ENCODE assay signal across 9 cellular contexts in the genomic region with DNA sequence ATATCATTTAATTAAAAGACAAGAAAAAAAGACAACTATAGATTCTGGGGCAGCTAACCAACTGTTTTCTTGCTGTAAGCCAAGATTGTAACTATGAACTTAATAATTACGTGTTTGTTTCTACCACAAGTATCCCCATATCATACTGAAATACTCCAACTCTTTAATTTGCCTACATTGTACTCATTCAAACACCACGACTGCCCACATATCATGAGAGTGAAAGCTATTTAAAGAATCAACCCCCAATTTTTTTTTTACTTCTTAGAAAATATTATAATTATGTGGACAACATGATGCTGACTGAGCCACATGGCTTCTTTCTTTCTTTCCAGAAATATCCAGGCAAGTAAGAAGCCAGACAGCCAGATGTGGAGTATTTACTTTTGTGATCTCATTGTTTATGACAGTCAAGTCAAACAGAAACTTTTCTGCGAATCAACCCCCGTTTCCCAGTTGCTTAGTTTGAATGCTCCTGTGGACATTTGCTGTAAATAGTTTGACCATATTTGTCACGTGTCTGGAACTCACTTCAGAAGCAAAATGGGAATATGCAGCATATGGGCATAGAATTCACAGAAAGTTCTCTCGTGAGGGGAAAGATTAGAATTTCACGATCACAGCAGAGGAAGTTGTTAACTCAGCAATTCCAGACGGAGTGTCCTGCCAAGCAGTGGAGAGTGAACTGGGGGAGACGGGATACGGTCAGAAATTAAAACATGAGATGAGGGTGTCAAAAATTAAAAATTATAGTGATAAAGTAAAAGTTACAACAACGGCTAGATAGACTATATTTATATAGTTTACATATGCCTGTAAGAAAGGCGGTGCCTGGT.
A peak's percentile ranks its signal among the peaks of the same experiment; 100 is the strongest.
DNase-seq lines count a peak whose midpoint lies in the region; ATAC-seq and TF ChIP-seq lines count a peak whose summit lies in the region.
"Had no signal": no experiment of that assay in that cellular context is flagged by ENCODE, and none has a peak within 500 bp of the region (broad histone marks: within the 10 kb centered on the region; RNA-seq: fewer than 3 reads in every experiment).

No MANE protein-coding gene starts in this region.

- H3K9ac ChIP-seq in SK-N-MC (ENCODE audit: insufficient read length), result no peak overlapping the region
- H3K9ac ChIP-seq in skeletal muscle satellite cell (ENCODE audit: low read depth, low read length), result no peak overlapping the region

- H3K27me3 ChIP-seq in skeletal muscle satellite cell (ENCODE audit: control insufficient read depth, insufficient read depth, low read length), result no peaks in the 10 kb centered on the region

- H3K4me2 ChIP-seq in skeletal muscle satellite cell (ENCODE audit: low read length), result peak overlapping the region; percentile 77

- ATAC-seq in left ventricle myocardium superior (peak; percentile 63), GM19455 (IDR thresholded peaks at IDR 0.05; ENCODE audit: unreplicated experiment) (no peak)

- H3K4me3 ChIP-seq in SK-N-MC, result no peak overlapping the region
- peak overlapping the region; percentile 64 for H3K4me3 ChIP-seq in skeletal muscle satellite cell (ENCODE audit: low read length)

- no peaks in the 10 kb centered on the region for H3K36me3 ChIP-seq in SK-N-MC (ENCODE audit: insufficient read depth, low read length)
- no peaks in the 10 kb centered on the region for H3K36me3 ChIP-seq in skeletal muscle satellite cell (ENCODE audit: insufficient read depth, low read length)

- no peak for TF ChIP-seq CTCF in GM10266 (IDR thresholded peaks at IDR 0.05; ENCODE audit: control insufficient read depth, insufficient read depth, low read depth, missing control alignments)

- H3K4me1 ChIP-seq in skeletal muscle satellite cell (ENCODE audit: control insufficient read depth, insufficient read depth, low read length), result no peaks in the 10 kb centered on the region

- H3K9me3 ChIP-seq in SK-N-MC (ENCODE audit: low read depth, low read length) (no peaks in the 10 kb centered on the region), skeletal muscle satellite cell (replicated peaks; ENCODE audit: low read length) (no peaks in the 10 kb centered on the region)

- intact Hi-C loops in left ventricle myocardium superior (cut with micrococcal nuclease), result no loop called here

- in situ Hi-C loops in G401 (cut with HindIII; ENCODE audit: low sequenced_read_pairs), result no loop called here

- DNase-seq in GM10266 (ENCODE audit: extremely low spot score), result peak; percentile 6
- no peak for DNase-seq in SK-N-MC (ENCODE audit: low read depth, low spot score)
- DNase-seq in left ventricle myocardium superior, result no peak
- no peak for DNase-seq in G401 (ENCODE audit: low spot score)
- no peak for DNase-seq in activated effector memory CD4-positive, alpha-beta T cell treated with anti-CD3 and anti-CD28 coated beads, Interleukin-2, amount 50 U/mL, for 16 hours
- no peak for DNase-seq in NCI-H2171 (lab: John Stamatoyannopoulos, UW)
- DNase-seq: activated CD4-positive, alpha-beta T cell treated with anti-CD3 and anti-CD28 coated beads, Interleukin-2, amount 10 ng/mL, durations not matched to agents 7 days and 5 days had no signal

- peak overlapping the region; percentile 68; the same call in 1 of the 2 replicates for H3K27ac ChIP-seq in SK-N-MC
